Comparison of ENCODE assay signal across 1 cellular context in genomic region chr17:49191917-49192741, GRCh38.
TF ChIP-seq lines count a peak whose summit lies in the region.

No MANE protein-coding gene starts in this region.

TF ChIP-seq in K562, 482 proteins besides CTCF, POLR2A, EP300 and RAD21 (continued from another document and continues in another):
- TF ChIP-seq SIX5 (IDR thresholded peaks at IDR 0.05; ENCODE audit: borderline replicate concordance in 1 of 2, insufficient read depth in 1 of 2, low read depth in 1 of 2, low read length in 2 of 2), result 0 out of 4 replicates have a peak, but pooled peaks of 1 of the 2 experiments have one; percentile 2
- TF ChIP-seq HINFP (tag; conservative IDR thresholded peaks at IDR 0.05; ENCODE audit: low read depth), result no peak
- no peak for TF ChIP-seq ZNF124 (CRISPR knock-in tag; IDR thresholded peaks at IDR 0.05)
- TF ChIP-seq GTF2B (IDR thresholded peaks at IDR 0.05; ENCODE audit: extremely low read depth, insufficient read length), result peak; percentile 69
- TF ChIP-seq ILK (tag; IDR thresholded peaks at IDR 0.05; ENCODE audit: borderline replicate concordance, low read depth), result no peak
- peak; percentile 97 for TF ChIP-seq EP400 (IDR thresholded peaks at IDR 0.05)
- no peak for TF ChIP-seq RFX7 (CRISPR knock-in tag; IDR thresholded peaks at IDR 0.05)
- no peak for TF ChIP-seq ZNF696 (CRISPR knock-in tag; conservative IDR thresholded peaks at IDR 0.05)
- TF ChIP-seq HDAC3 (IDR thresholded peaks at IDR 0.05; ENCODE audit: borderline replicate concordance, partially characterized antibody), result peak; percentile 2
- no peak for TF ChIP-seq HMGN3 (IDR thresholded peaks at IDR 0.05; ENCODE audit: borderline replicate concordance, extremely low read depth, insufficient read length, low read depth, low read length)
- no peak for TF ChIP-seq JUN (IDR thresholded peaks at IDR 0.05; ENCODE audit: borderline replicate concordance, low read depth, low read length)
- no peak for TF ChIP-seq JUN (CRISPR knock-in tag; IDR thresholded peaks at IDR 0.05; ENCODE audit: borderline replicate concordance)
- no peak for TF ChIP-seq CEBPG (CRISPR knock-in tag; IDR thresholded peaks at IDR 0.05)
- TF ChIP-seq CEBPG (tag; conservative IDR thresholded peaks at IDR 0.05 in 1 of 2, IDR thresholded peaks at IDR 0.05 in 1 of 2), result no peak
- no peak for TF ChIP-seq HMG20B (CRISPR knock-in tag; IDR thresholded peaks at IDR 0.05)
- no peak for TF ChIP-seq CREB5 (CRISPR knock-in tag; IDR thresholded peaks at IDR 0.05)
- TF ChIP-seq HBP1 (CRISPR knock-in tag; IDR thresholded peaks at IDR 0.05), result no peak
- no peak for TF ChIP-seq EHMT2 (IDR thresholded peaks at IDR 0.05)
- TF ChIP-seq TFE3 (CRISPR knock-in tag; IDR thresholded peaks at IDR 0.05), result no peak
- no peak for TF ChIP-seq RFX1 (IDR thresholded peaks at IDR 0.05)
- TF ChIP-seq HDAC8 (tag; IDR thresholded peaks at IDR 0.05), result no peak
- TF ChIP-seq NCOA1 (IDR thresholded peaks at IDR 0.05; ENCODE audit: low read depth), result no peak
- peak; percentile 84 for TF ChIP-seq CTBP1 (IDR thresholded peaks at IDR 0.05; ENCODE audit: borderline replicate concordance)
- TF ChIP-seq ELF1 (tag; IDR thresholded peaks at IDR 0.05), result peak; percentile 55; the same call in 1 of the 2 replicates
- TF ChIP-seq, protein P1, sequence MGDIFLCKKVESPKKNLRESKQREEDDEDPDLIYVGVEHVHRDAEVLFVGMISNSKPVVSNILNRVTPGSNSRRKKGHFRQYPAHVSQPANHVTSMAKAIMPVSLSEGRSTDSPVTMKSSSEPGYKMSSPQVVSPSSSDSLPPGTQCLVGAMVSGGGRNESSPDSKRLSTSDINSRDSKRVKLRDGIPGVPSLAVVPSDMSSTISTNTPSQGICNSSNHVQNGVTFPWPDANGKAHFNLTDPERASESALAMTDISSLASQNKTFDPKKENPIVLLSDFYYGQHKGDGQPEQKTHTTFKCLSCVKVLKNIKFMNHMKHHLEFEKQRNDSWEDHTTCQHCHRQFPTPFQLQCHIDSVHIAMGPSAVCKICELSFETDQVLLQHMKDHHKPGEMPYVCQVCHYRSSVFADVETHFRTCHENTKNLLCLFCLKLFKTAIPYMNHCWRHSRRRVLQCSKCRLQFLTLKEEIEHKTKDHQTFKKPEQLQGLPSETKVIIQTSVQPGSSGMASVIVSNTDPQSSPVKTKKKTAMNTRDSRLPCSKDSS (IDR thresholded peaks at IDR 0.05; ENCODE audit: low read depth, partially characterized antibody), result no peak
- no peak for TF ChIP-seq CBFB (CRISPR knock-in tag; IDR thresholded peaks at IDR 0.05)
- TF ChIP-seq NFXL1 (CRISPR knock-in tag; IDR thresholded peaks at IDR 0.05), result no peak
- TF ChIP-seq RAD51 (IDR thresholded peaks at IDR 0.05; ENCODE audit: borderline replicate concordance, low read depth), result peak; percentile 44; the same call in 1 of the 2 replicates
- TF ChIP-seq, protein P2, sequence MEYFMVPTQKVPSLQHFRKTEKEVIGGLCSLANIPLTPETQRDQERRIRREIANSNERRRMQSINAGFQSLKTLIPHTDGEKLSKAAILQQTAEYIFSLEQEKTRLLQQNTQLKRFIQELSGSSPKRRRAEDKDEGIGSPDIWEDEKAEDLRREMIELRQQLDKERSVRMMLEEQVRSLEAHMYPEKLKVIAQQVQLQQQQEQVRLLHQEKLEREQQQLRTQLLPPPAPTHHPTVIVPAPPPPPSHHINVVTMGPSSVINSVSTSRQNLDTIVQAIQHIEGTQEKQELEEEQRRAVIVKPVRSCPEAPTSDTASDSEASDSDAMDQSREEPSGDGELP (CRISPR knock-in tag; IDR thresholded peaks at IDR 0.05; ENCODE audit: borderline replicate concordance), result peak; percentile 85
- TF ChIP-seq RBM15 (IDR thresholded peaks at IDR 0.05; ENCODE audit: insufficient read depth, low read length), result no peak
- TF ChIP-seq, protein P3, sequence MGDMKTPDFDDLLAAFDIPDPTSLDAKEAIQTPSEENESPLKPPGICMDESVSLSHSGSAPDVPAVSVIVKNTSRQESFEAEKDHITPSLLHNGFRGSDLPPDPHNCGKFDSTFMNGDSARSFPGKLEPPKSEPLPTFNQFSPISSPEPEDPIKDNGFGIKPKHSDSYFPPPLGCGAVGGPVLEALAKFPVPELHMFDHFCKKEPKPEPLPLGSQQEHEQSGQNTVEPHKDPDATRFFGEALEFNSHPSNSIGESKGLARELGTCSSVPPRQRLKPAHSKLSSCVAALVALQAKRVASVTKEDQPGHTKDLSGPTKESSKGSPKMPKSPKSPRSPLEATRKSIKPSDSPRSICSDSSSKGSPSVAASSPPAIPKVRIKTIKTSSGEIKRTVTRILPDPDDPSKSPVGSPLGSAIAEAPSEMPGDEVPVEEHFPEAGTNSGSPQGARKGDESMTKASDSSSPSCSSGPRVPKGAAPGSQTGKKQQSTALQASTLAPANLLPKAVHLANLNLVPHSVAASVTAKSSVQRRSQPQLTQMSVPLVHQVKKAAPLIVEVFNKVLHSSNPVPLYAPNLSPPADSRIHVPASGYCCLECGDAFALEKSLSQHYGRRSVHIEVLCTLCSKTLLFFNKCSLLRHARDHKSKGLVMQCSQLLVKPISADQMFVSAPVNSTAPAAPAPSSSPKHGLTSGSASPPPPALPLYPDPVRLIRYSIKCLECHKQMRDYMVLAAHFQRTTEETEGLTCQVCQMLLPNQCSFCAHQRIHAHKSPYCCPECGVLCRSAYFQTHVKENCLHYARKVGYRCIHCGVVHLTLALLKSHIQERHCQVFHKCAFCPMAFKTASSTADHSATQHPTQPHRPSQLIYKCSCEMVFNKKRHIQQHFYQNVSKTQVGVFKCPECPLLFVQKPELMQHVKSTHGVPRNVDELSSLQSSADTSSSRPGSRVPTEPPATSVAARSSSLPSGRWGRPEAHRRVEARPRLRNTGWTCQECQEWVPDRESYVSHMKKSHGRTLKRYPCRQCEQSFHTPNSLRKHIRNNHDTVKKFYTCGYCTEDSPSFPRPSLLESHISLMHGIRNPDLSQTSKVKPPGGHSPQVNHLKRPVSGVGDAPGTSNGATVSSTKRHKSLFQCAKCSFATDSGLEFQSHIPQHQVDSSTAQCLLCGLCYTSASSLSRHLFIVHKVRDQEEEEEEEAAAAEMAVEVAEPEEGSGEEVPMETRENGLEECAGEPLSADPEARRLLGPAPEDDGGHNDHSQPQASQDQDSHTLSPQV (IDR thresholded peaks at IDR 0.05), result peak; percentile 77
- TF ChIP-seq SREBF1 (IDR thresholded peaks at IDR 0.05; ENCODE audit: borderline replicate concordance, low read depth, low read length), result peak; percentile 74; the same call in 1 of the 2 replicates
- no peak for TF ChIP-seq SNAPC5 (CRISPR knock-in tag; IDR thresholded peaks at IDR 0.05)
- no peak for TF ChIP-seq CAMTA2 (CRISPR knock-in tag; conservative IDR thresholded peaks at IDR 0.05)
- TF ChIP-seq SP2 (IDR thresholded peaks at IDR 0.05; ENCODE audit: extremely low read depth, low read depth, low read length, poor library complexity, severe bottlenecking), result no peak
- no peak; the same call in 1 of the 2 replicates for TF ChIP-seq ZKSCAN8 (CRISPR knock-in tag; IDR thresholded peaks at IDR 0.05)
- no peak for TF ChIP-seq NR2C1 (IDR thresholded peaks at IDR 0.05)
- no peak; the same call in none of the 2 replicates for TF ChIP-seq NR2C1 (tag; IDR thresholded peaks at IDR 0.05)
- TF ChIP-seq, protein P4, sequence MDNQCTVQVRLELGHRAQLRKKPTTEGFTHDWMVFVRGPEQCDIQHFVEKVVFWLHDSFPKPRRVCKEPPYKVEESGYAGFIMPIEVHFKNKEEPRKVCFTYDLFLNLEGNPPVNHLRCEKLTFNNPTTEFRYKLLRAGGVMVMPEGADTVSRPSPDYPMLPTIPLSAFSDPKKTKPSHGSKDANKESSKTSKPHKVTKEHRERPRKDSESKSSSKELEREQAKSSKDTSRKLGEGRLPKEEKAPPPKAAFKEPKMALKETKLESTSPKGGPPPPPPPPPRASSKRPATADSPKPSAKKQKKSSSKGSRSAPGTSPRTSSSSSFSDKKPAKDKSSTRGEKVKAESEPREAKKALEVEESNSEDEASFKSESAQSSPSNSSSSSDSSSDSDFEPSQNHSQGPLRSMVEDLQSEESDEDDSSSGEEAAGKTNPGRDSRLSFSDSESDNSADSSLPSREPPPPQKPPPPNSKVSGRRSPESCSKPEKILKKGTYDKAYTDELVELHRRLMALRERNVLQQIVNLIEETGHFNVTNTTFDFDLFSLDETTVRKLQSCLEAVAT (IDR thresholded peaks at IDR 0.05), result peak in 1 of 2 experiments; percentile 49; a peak in 1 of 4 replicates
- TF ChIP-seq DMBX1 (CRISPR knock-in tag; IDR thresholded peaks at IDR 0.05; ENCODE audit: borderline replicate concordance), result peak; percentile 58; the same call in 1 of the 2 replicates
- TF ChIP-seq TCF3 (CRISPR knock-in tag; IDR thresholded peaks at IDR 0.05), result peak; percentile 78
- TF ChIP-seq ZNF586 (CRISPR knock-in tag; conservative IDR thresholded peaks at IDR 0.05), result no peak
- peak; percentile 55; the same call in 1 of the 2 replicates for TF ChIP-seq KLF16 (IDR thresholded peaks at IDR 0.05)
- TF ChIP-seq RNF2 (IDR thresholded peaks at IDR 0.05), result peak; percentile 79; the same call in 1 of the 2 replicates
- TF ChIP-seq HDAC1 (IDR thresholded peaks at IDR 0.05), result peak; percentile 85 to 89
- no peak for TF ChIP-seq POLR3G (IDR thresholded peaks at IDR 0.05; ENCODE audit: extremely low read depth, insufficient read length, insufficient replicate concordance)
